ENCODE assay signal across 18 cellular contexts in the genomic region with DNA sequence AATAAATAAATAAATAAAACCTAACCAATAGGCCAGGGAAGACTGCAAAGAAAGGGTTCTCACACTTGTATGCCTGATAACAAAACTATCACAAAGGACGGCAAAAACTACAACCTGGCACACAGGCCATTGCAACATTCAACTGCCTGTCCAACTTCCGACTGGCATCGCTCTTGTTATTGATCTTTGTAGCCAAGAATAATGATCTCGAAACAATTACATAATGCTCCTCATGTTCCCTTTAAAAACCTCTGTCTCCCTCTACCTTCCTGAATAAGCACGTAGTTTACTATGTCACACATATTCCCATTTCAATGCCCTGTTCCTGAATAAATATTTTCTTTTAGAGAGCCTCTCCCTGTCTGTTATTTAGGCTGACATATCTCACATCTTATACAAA.
A peak's percentile ranks its signal among the peaks of the same experiment; 100 is the strongest.
DNase-seq lines count a peak whose midpoint lies in the region; ATAC-seq and TF ChIP-seq lines count a peak whose summit lies in the region.
"Had no signal": no experiment of that assay in that cellular context is flagged by ENCODE, and none has a peak within 500 bp of the region (broad histone marks: within the 10 kb centered on the region; RNA-seq: fewer than 3 reads in every experiment).

No MANE protein-coding gene starts in this region.

- H3K27me3 Mint-ChIP-seq in WTC11 (ENCODE audit: low read depth) (no peaks in the 10 kb centered on the region), T-cell (no peaks in the 10 kb centered on the region)

- H3K36me3 Mint-ChIP-seq in WTC11, result no peaks in the 10 kb centered on the region
- peaks cover 15% of the 10 kb centered on the region for H3K36me3 Mint-ChIP-seq in T-cell

- ATAC-seq in WTC11 (no peak), T-cell (replicated peaks in 1 of 4) (no peak), GM19452 (IDR thresholded peaks at IDR 0.05; ENCODE audit: unreplicated experiment) (no peak), GM21576 (IDR thresholded peaks at IDR 0.05; ENCODE audit: unreplicated experiment) (no peak)

- H3K4me1 Mint-ChIP-seq in WTC11, result peaks cover 37% of the 10 kb centered on the region
- H3K4me1 Mint-ChIP-seq in T-cell, result peaks cover 2 to 11% (median 5%) of the 10 kb centered on the region in 3 donors

- TF ChIP-seq CTCF in LNCaP clone FGC (IDR thresholded peaks at IDR 0.05; ENCODE audit: control insufficient read depth, extremely low read depth, insufficient read depth), result 0 out of 2 replicates have a peak, but pooled peaks have one; percentile 5
- TF ChIP-seq CTCF in WTC11 (IDR thresholded peaks at IDR 0.05), result no peak

- CTCF ChIA-PET in WTC11 (lab: Charles Lee), result interaction anchor here (1.0 kb wide), 1 partner anchor 142 kb away, joined by 3 read pairs; no protein-coding TSS in a partner anchor
- CTCF ChIA-PET in T-cell (lab: Charles Lee), result no interaction called here

- H3K4me3 Mint-ChIP-seq in WTC11 (no peak overlapping the region), T-cell (no peak overlapping the region)

- no peak overlapping the region for H3K4me3 ChIP-seq in LNCaP clone FGC (ENCODE audit: low read depth, low read length)
- H3K4me3 ChIP-seq: SJSA1 had no signal

- H3K27ac Mint-ChIP-seq in WTC11, result peak overlapping the region; percentile 13; the same call in 1 of the 2 replicates
- no peak overlapping the region for H3K27ac Mint-ChIP-seq in T-cell

- POLR2A ChIA-PET in WTC11 (lab: Charles Lee) (no interaction called here), T-cell (lab: Charles Lee) (no interaction called here)

- DNase-seq in NCI-H2107 treated with DMSO at 0.1 percent for 48 hours (lab: John Stamatoyannopoulos, UW; ENCODE audit: unreplicated experiment) (peak; percentile 66), NCI-H2107 (lab: John Stamatoyannopoulos, UW) (no peak), LNCaP clone FGC (ENCODE audit: low read depth) (no peak), WTC11 (ENCODE audit: low spot score) (no peak), mucosa of gallbladder (ENCODE audit: low spot score) (peak; percentile 57), T-cell (no peak)
- DNase-seq: AML-193; DMS79 treated with DMSO at 0.1 percent for 48 hours; KBM-7; NCI-H1417 treated with DMSO at 0.1 percent for 48 hours; NCI-H1930; NCI-H2171 treated with DMSO at 0.1 percent for 48 hours; NCI-H446; NCI-H69; NK-92 treated with Interleukin-12 subunit alpha and Interleukin-12 subunit beta, amount 100 ng/mL, for 24 hours had no signal

- H3K9me3 Mint-ChIP-seq in WTC11, result no peaks in the 10 kb centered on the region
- no peaks in the 10 kb centered on the region for H3K9me3 Mint-ChIP-seq in T-cell

TF ChIP-seq in WTC11, 78 proteins besides CTCF, POLR2A, EP300 and RAD21:
- TF ChIP-seq NFATC4 (CRISPR knock-in tag; IDR thresholded peaks at IDR 0.05) (no peak), PREB (CRISPR knock-in tag; IDR thresholded peaks at IDR 0.05; ENCODE audit: borderline replicate concordance) (no peak), SMAD4 (CRISPR knock-in tag; IDR thresholded peaks at IDR 0.05) (no peak), ETV6 (CRISPR knock-in tag; IDR thresholded peaks at IDR 0.05) (no peak), MXD4 (CRISPR knock-in tag; IDR thresholded peaks at IDR 0.05; ENCODE audit: borderline replicate concordance) (no peak)

Comparison
In these comparisons a context has a peak if more than half of its experiments do, and no peak if none do; other contexts are left out.
1. DNase-seq: peak in NCI-H2107 treated with DMSO at 0.1 percent for 48 hours (single experiment) and mucosa of gallbladder (single experiment); none in NCI-H2107 (single experiment), LNCaP clone FGC (single experiment), WTC11 (single experiment) and T-cell (0 of 34).